21 cellular contexts compared by ENCODE assay signal in genomic region chr4:1057403-1057745, GRCh38.
"Had no signal": no experiment of that assay in that cellular context is flagged by ENCODE, and none has a peak within 500 bp of the region (broad histone marks: within the 10 kb centered on the region; RNA-seq: fewer than 3 reads in every experiment).

No MANE protein-coding gene starts in this region.

- H3K27ac ChIP-seq: heart right ventricle, lower lobe of right lung, ovary, testis, vagina, WERI-Rb-1 had no signal

- H3K9me3 Mint-ChIP-seq: activated CD4-positive, alpha-beta T cell treated with anti-CD3 and anti-CD28 coated beads, Interleukin-2, amount 10 ng/mL, durations not matched to agents 7 days and 5 days; natural killer cell had no signal

- H3K4me1 ChIP-seq: testis had no signal

- H3K4me3 Mint-ChIP-seq: activated CD4-positive, alpha-beta T cell treated with anti-CD3 and anti-CD28 coated beads, Interleukin-2, amount 10 ng/mL, durations not matched to agents 7 days and 5 days; activated CD8-positive, alpha-beta T cell treated with anti-CD3 and anti-CD28 coated beads for 36 hours; natural killer cell had no signal

- DNase-seq: activated CD4-positive, alpha-beta T cell treated with anti-CD3 and anti-CD28 coated beads, Interleukin-2, amount 10 ng/mL, durations not matched to agents 7 days and 5 days; activated CD8-positive, alpha-beta T cell treated with anti-CD3 and anti-CD28 coated beads for 36 hours; activated naive CD4-positive, alpha-beta T cell; activated T-cell treated with anti-CD3 and anti-CD28 coated beads, Interleukin-2, amount 50 U/mL, for 1 hour; heart right ventricle; kidney; lower lobe of right lung; mesendoderm; right cardiac atrium; stimulated activated CD4-positive, alpha-beta T cell treated with anti-CD3 and anti-CD28 coated beads, Interleukin-2, amount 100 ng/mL, for 48 hours; stimulated activated CD8-positive, alpha-beta memory T cell treated with anti-CD3 and anti-CD28 coated beads, Interleukin-4, amount 100 ng/mL, for 48 hours; stimulated activated naive CD4-positive, alpha-beta T cell; T-helper 1 cell; testis; trophoblast cell; WERI-Rb-1 had no signal

- H3K27me3 ChIP-seq: testis, vagina had no signal

- H3K36me3 Mint-ChIP-seq: natural killer cell had no signal

- H3K27ac Mint-ChIP-seq: activated CD8-positive, alpha-beta T cell treated with anti-CD3 and anti-CD28 coated beads for 36 hours had no signal

- ATAC-seq: activated CD8-positive, alpha-beta T cell treated with anti-CD3 and anti-CD28 coated beads for 36 hours; left lobe of liver; lower lobe of right lung; natural killer cell; right cardiac atrium had no signal

- H3K4me3 ChIP-seq: cardiac muscle cell, heart right ventricle, lower lobe of right lung, ovary, testis, vagina had no signal

- H3K36me3 ChIP-seq: cardiac muscle cell, heart right ventricle, lower lobe of right lung, ovary, vagina, WERI-Rb-1 had no signal

- H3K9me3 ChIP-seq: heart right ventricle, lower lobe of right lung, ovary, testis, vagina had no signal
